In genomic region chr2:217807753-217808152, GRCh38 we compare ENCODE assay signal across 22 cellular contexts.
"Had no signal": no experiment of that assay in that cellular context is flagged by ENCODE, and none has a peak within 500 bp of the region (broad histone marks: within the 10 kb centered on the region; RNA-seq: fewer than 3 reads in every experiment).

No MANE protein-coding gene starts in this region.

- H3K27ac ChIP-seq: body of pancreas, pancreas, skin epidermis, suprapubic skin had no signal

- H3K4me1 ChIP-seq: body of pancreas, pancreas had no signal

- DNase-seq: activated CD4-positive, alpha-beta T cell treated with anti-CD3 and anti-CD28 coated beads, Interleukin-2, amount 10 ng/mL, durations not matched to agents 7 days and 5 days; activated CD8-positive, alpha-beta memory T cell treated with anti-CD3 and anti-CD28 coated beads, Interleukin-2, amount 50 U/mL, for 48 hours; activated gamma-delta T cell; activated T-cell treated with anti-CD3 and anti-CD28 coated beads, Interleukin-2, amount 50 U/mL, for 72 hours; body of pancreas; central memory CD4-positive, alpha-beta T cell; cortex of kidney; effector CD8-positive, alpha-beta T cell; foreskin melanocyte; mesendoderm; pancreas; stimulated activated CD4-positive, alpha-beta T cell treated with anti-CD3 and anti-CD28 coated beads, Interleukin-4, amount 100 ng/mL, for 4 hours; stimulated activated CD8-positive, alpha-beta memory T cell treated with anti-CD3 and anti-CD28 coated beads, Interleukin-4, amount 100 ng/mL, for 48 hours; stimulated activated naive CD4-positive, alpha-beta T cell treated with Interleukin-2 at 50 U/mL for 16 hours; T-cell; T-helper 9 cell had no signal

- H3K4me3 ChIP-seq: body of pancreas, pancreas, skin epidermis, suprapubic skin had no signal

- FAIRE-seq: endothelial cell of umbilical vein, islet of Langerhans, pancreas, urothelium cell line had no signal

- H3K27me3 ChIP-seq: body of pancreas, pancreas, suprapubic skin had no signal

- H3K9me3 ChIP-seq: body of pancreas, pancreas, suprapubic skin had no signal

- ATAC-seq: activated naive CD4-positive, alpha-beta T cell treated with anti-CD3 and anti-CD28 coated beads, Interleukin-2, amount 50 U/mL, for 72 hours; activated T-cell treated with anti-CD3 and anti-CD28 coated beads, Interleukin-2, amount 50 U/mL, for 72 hours; body of pancreas; pancreas; T-cell had no signal
